1 cellular context compared by ENCODE assay signal in genomic region chr9:137138701-137139467, GRCh38.
A peak's percentile ranks its signal among the peaks of the same experiment; 100 is the strongest.
TF ChIP-seq lines count a peak whose summit lies in the region.

Gene GRIN1, plus strand, starts transcription at chr9:137139154. Its CDS starts 333 bp downstream, at chr9:137139487.

TF ChIP-seq in K562, 482 proteins besides CTCF, POLR2A, EP300 and RAD21 (continued from another document):
- TF ChIP-seq MYC (IDR thresholded peaks at IDR 0.05; ENCODE audit: low read depth, low read length) (0 out of 2 replicates have a peak, but pooled peaks have one; percentile 31), MYC (CRISPR knock-in tag; IDR thresholded peaks at IDR 0.05; ENCODE audit: borderline replicate concordance, low read depth) (no peak), ZBTB7A (IDR thresholded peaks at IDR 0.05; ENCODE audit: borderline replicate concordance, control insufficient read depth, low read depth, low read length) (peak; percentile 96; the same call in 1 of the 2 replicates), MAZ (CRISPR knock-in tag; conservative IDR thresholded peaks at IDR 0.05 in 1 of 2, IDR thresholded peaks at IDR 0.05 in 1 of 2) (0 out of 4 replicates have a peak, but pooled peaks have one; percentile 23 to 26), DMBX1 (CRISPR knock-in tag; IDR thresholded peaks at IDR 0.05; ENCODE audit: borderline replicate concordance) (peak; percentile 36; the same call in 1 of the 2 replicates), MXD1 (CRISPR knock-in tag; IDR thresholded peaks at IDR 0.05; ENCODE audit: borderline replicate concordance, poor library complexity, severe bottlenecking) (peak; percentile 67), REST (CRISPR knock-in tag; IDR thresholded peaks at IDR 0.05; ENCODE audit: low read depth) (peak; percentile 99), FIP1L1 (IDR thresholded peaks at IDR 0.05; ENCODE audit: low read depth, low read length, poor library complexity, severe bottlenecking) (peak; percentile 39), HNRNPK (IDR thresholded peaks at IDR 0.05; ENCODE audit: low read depth, low read length, poor library complexity, severe bottlenecking) (no peak), NBN (IDR thresholded peaks at IDR 0.05; ENCODE audit: low read depth) (no peak), SMAD4 (CRISPR knock-in tag; conservative IDR thresholded peaks at IDR 0.05) (peak; percentile 48), U2AF1 (optimal IDR thresholded peaks at IDR 0.05; ENCODE audit: low read depth, low read length) (peak; percentile 42), FOXP1 (CRISPR knock-in tag; IDR thresholded peaks at IDR 0.05) (peak; percentile 78), SAFB (IDR thresholded peaks at IDR 0.05; ENCODE audit: borderline replicate concordance, low read depth, low read length) (peak; percentile 43; the same call in 1 of the 2 replicates), SMAD3 (CRISPR knock-in tag; conservative IDR thresholded peaks at IDR 0.05) (no peak), MXI1 (IDR thresholded peaks at IDR 0.05; ENCODE audit: low read depth, low read length) (peak; percentile 66; the same call in 1 of the 2 replicates), FOXJ2 (tag; IDR thresholded peaks at IDR 0.05) (no peak), SAP30 (IDR thresholded peaks at IDR 0.05; ENCODE audit: borderline replicate concordance, insufficient read depth, low read depth, low read length, poor library complexity, severe bottlenecking) (peak; percentile 81), ZNF511 (CRISPR knock-in tag; IDR thresholded peaks at IDR 0.05) (peak; percentile 89; the same call in 1 of the 2 replicates), ZBTB11 (CRISPR knock-in tag; IDR thresholded peaks at IDR 0.05) (peak in 1 of 3 experiments; percentile 38; a peak in 1 of 6 replicates), RB1 (IDR thresholded peaks at IDR 0.05; ENCODE audit: low read depth) (0 out of 2 replicates have a peak, but pooled peaks have one; percentile 27), SIN3A (IDR thresholded peaks at IDR 0.05; ENCODE audit: borderline replicate concordance in 2 of 2, control insufficient read depth in 1 of 2, low read depth in 2 of 2, low read length in 2 of 2) (peak; percentile 69 to 98; a peak in 3 of 4 replicates), CREM (IDR thresholded peaks at IDR 0.05; ENCODE audit: low read depth) (peak; percentile 56; the same call in 1 of the 2 replicates), ARID4B (CRISPR knock-in tag; IDR thresholded peaks at IDR 0.05) (peak; percentile 91; the same call in 1 of the 2 replicates), UBTF (IDR thresholded peaks at IDR 0.05; ENCODE audit: borderline replicate concordance in 1 of 2, low read depth in 2 of 2, low read length in 2 of 2) (peak in 1 of 2 experiments; percentile 79; a peak in 1 of 4 replicates), PRMT5 (CRISPR knock-in tag; IDR thresholded peaks at IDR 0.05) (peak; percentile 82; the same call in 1 of the 2 replicates), ETS1 (conservative IDR thresholded peaks at IDR 0.05; ENCODE audit: control insufficient read depth, low read depth, low read length) (peak; percentile 70; the same call in 1 of the 2 replicates), ID3 (CRISPR knock-in tag; IDR thresholded peaks at IDR 0.05) (no peak), ID3 (tag; IDR thresholded peaks at IDR 0.05) (0 out of 2 replicates have a peak, but pooled peaks have one; percentile 42)
